In the genomic region with DNA sequence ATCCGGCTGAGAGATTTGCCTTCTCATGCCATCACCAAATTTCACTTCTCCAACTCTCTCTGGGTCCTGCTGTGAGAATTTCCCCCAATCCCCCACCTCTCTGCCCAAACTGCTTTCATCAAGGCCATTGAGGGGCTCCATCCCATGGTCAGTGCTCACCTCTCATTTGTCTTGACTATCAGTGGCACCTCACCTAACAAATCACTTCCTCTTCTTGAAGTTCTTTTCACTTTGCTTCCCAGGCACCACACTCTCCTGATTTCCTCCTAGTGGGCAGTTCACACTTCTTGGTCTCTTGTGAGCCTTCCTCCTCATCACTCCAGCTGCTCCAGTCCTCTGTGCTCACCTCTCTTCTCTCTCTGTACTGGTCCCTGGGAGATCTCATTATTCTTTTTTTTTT, we compare ENCODE assay signal across 9 cellular contexts.
"Had no signal": no experiment of that assay in that cellular context is flagged by ENCODE, and none has a peak within 500 bp of the region (broad histone marks: within the 10 kb centered on the region; RNA-seq: fewer than 3 reads in every experiment).

No MANE protein-coding gene starts in this region.

- DNase-seq: H9, HCEC 1CT, KG1 had no signal

- H3K4me3 Mint-ChIP-seq: GM23338, H9, IgD-negative memory B cell had no signal

- H3K27ac Mint-ChIP-seq: GM23338, H9, IgD-negative memory B cell had no signal

- H3K4me2 ChIP-seq: GM23338 had no signal

- FAIRE-seq: H1, H54, HepG2 had no signal

- H2AFZ ChIP-seq: GM23338 had no signal

- ATAC-seq: GM23338, HepG2 had no signal

- H3K4me1 Mint-ChIP-seq: GM23338, H9 had no signal

- H3K4me3 ChIP-seq: GM23338 had no signal

- H3K27ac ChIP-seq: HL-60 had no signal
